Comparison of ENCODE assay signal across 24 cellular contexts in genomic region chr5:67028981-67029380, GRCh38.
DNase-seq lines count a peak whose midpoint lies in the region; ATAC-seq, FAIRE-seq and TF ChIP-seq lines count a peak whose summit lies in the region.
"Had no signal": no experiment of that assay in that cellular context is flagged by ENCODE, and none has a peak within 500 bp of the region (broad histone marks: within the 10 kb centered on the region; RNA-seq: fewer than 3 reads in every experiment).

No MANE protein-coding gene starts in this region.

- no peaks in the 10 kb centered on the region for H3K36me3 ChIP-seq in endothelial cell of umbilical vein (ENCODE audit: control insufficient read depth in 2 of 2, extremely low read depth in 1 of 2, insufficient read depth in 2 of 2, low read length in 2 of 2)
- no peaks in the 10 kb centered on the region for H3K36me3 ChIP-seq in mesendoderm (ENCODE audit: control insufficient read depth, insufficient read depth, low read length)
- H3K36me3 ChIP-seq in aorta (ENCODE audit: control insufficient read depth in 1 of 2, insufficient read depth in 2 of 2, low read length in 1 of 2) = no peaks in the 10 kb centered on the region
- H3K36me3 ChIP-seq: BLaER1, HAP-1 had no signal

- no peak for ATAC-seq in HG02840 (IDR thresholded peaks at IDR 0.05; ENCODE audit: low FRiP score, unreplicated experiment)
- ATAC-seq in aorta (ENCODE audit: low FRiP score) = no peak
- ATAC-seq: CD8-positive, alpha-beta T cell had no signal

- no peak overlapping the region for H3K27ac ChIP-seq in endothelial cell of umbilical vein (ENCODE audit: insufficient read depth, low read depth, low read length)
- no peak overlapping the region for H3K27ac ChIP-seq in mesendoderm (ENCODE audit: low read depth, low read length)
- no peak overlapping the region for H3K27ac ChIP-seq in aorta (ENCODE audit: low read depth in 1 of 2, low read length in 2 of 2)
- H3K27ac ChIP-seq: 22Rv1, BLaER1, C4-2B had no signal

- H3K9me1 ChIP-seq in endothelial cell of umbilical vein (replicated peaks; ENCODE audit: control insufficient read depth, extremely low read depth, insufficient read depth, low read length) = no peaks in the 10 kb centered on the region

- FAIRE-seq in endothelial cell of umbilical vein (lab: Jason Lieb, UNC) = no peak
- FAIRE-seq: A204.1, GM12891, GM18507, H54 had no signal

- no peaks in the 10 kb centered on the region for H3K79me1 ChIP-seq in mesendoderm (ENCODE audit: low read length)

- no CpG with 5 or more reads among the region's 4 CpGs for WGBS in mesendoderm (ENCODE audit: extremely low coverage, insufficient coverage, low lambda C conversion rate)
- 97 to 100% methylated on average over 4 of the region's 4 CpGs for WGBS in aorta, 2 donors

- H2BK5ac ChIP-seq in mesendoderm (ENCODE audit: low read length) = no peak overlapping the region

- no peak overlapping the region for H3K18ac ChIP-seq in mesendoderm (ENCODE audit: low read length)

- H3K4ac ChIP-seq in mesendoderm (ENCODE audit: low read depth, low read length) = no peak overlapping the region

- peaks cover 4% of the 10 kb centered on the region for H4K20me1 ChIP-seq in endothelial cell of umbilical vein (replicated peaks; ENCODE audit: control insufficient read depth, extremely low read depth, insufficient read depth, low read length)
- H4K20me1 ChIP-seq: BLaER1 had no signal

- no peak overlapping the region for H2AK5ac ChIP-seq in mesendoderm (ENCODE audit: low read length)

- CTCF ChIA-PET in endothelial cell of umbilical vein (lab: Charles Lee) = interaction anchor here (2.3 kb wide), 1 partner anchor 10 kb away, joined by 7 read pairs; no protein-coding TSS in a partner anchor

- dilution Hi-C loops in endothelial cell of umbilical vein (cut with MboI; ENCODE audit: extremely low pct_ligation_motif_present, low sequenced_read_pairs) = no loop called here

- no peak overlapping the region for H2BK15ac ChIP-seq in mesendoderm (replicated peaks; ENCODE audit: low read depth)

- no peaks in the 10 kb centered on the region for H3K9me3 Mint-ChIP-seq in activated naive CD8-positive, alpha-beta T cell (ENCODE audit: low read depth)
- peaks cover 1% of the 10 kb centered on the region for H3K9me3 Mint-ChIP-seq in activated naive CD8-positive, alpha-beta T cell treated with anti-CD3 and anti-CD28 coated beads for 36 hours
- H3K9me3 Mint-ChIP-seq: CD4-positive, CD25-positive, alpha-beta regulatory T cell; CD8-positive, alpha-beta T cell; HFFc6 had no signal

- H3K56ac ChIP-seq in mesendoderm (ENCODE audit: low read length) = no peak overlapping the region

- no peak overlapping the region for H3K4me3 ChIP-seq in endothelial cell of umbilical vein (replicated peaks in 1 of 3; ENCODE audit: insufficient read depth in 1 of 3, low read depth in 1 of 3, low read length in 3 of 3)
- H3K4me3 ChIP-seq in mesendoderm (ENCODE audit: low read length) = no peak overlapping the region
- H3K4me3 ChIP-seq in aorta (ENCODE audit: low read length in 2 of 2) = no peak overlapping the region
- H3K4me3 ChIP-seq: BLaER1, HAP-1 had no signal

- H3K4me1 Mint-ChIP-seq in activated naive CD8-positive, alpha-beta T cell (ENCODE audit: low read depth) = peaks cover 77% of the 10 kb centered on the region
- H3K4me1 Mint-ChIP-seq in activated naive CD8-positive, alpha-beta T cell treated with anti-CD3 and anti-CD28 coated beads for 36 hours = peaks cover 61% of the 10 kb centered on the region

- H3K27me3 ChIP-seq in endothelial cell of umbilical vein (ENCODE audit: control insufficient read depth in 2 of 2, insufficient read depth in 2 of 2, low read length in 2 of 2) = no peaks in the 10 kb centered on the region
- H3K27me3 ChIP-seq in mesendoderm (ENCODE audit: insufficient read depth, low read length, poor library complexity) = no peaks in the 10 kb centered on the region
- H3K27me3 ChIP-seq in aorta (ENCODE audit: control insufficient read depth in 1 of 2, insufficient read depth in 2 of 2, low read length in 1 of 2) = no peaks in the 10 kb centered on the region
- H3K27me3 ChIP-seq: BLaER1 had no signal

- H3K27me3 Mint-ChIP-seq in activated naive CD8-positive, alpha-beta T cell = no peaks in the 10 kb centered on the region
- no peaks in the 10 kb centered on the region for H3K27me3 Mint-ChIP-seq in activated naive CD8-positive, alpha-beta T cell treated with anti-CD3 and anti-CD28 coated beads for 36 hours
- H3K27me3 Mint-ChIP-seq: B cell; CD4-positive, CD25-positive, alpha-beta regulatory T cell had no signal

- H3K9ac ChIP-seq in endothelial cell of umbilical vein (replicated peaks; ENCODE audit: extremely low read depth, insufficient read depth, low read length) (no peak overlapping the region), mesendoderm (ENCODE audit: low read length) (no peak overlapping the region)
- H3K9ac ChIP-seq: BLaER1 had no signal

- intact Hi-C loops in endothelial cell of umbilical vein (cut with micrococcal nuclease) = no loop called here
- intact Hi-C loops in aorta (cut with DNase I) = no loop called here

- no TSS peak for BruUV-seq in endothelial cell of umbilical vein (replicated peaks; lab: Mats Ljungman, UMichigan)

- POLR2A ChIA-PET in endothelial cell of umbilical vein (lab: Charles Lee) = no interaction called here

- no peak for TF ChIP-seq POLR2A in endothelial cell of umbilical vein (IDR thresholded peaks at IDR 0.05; ENCODE audit: low read depth, low read length)

- peak overlapping the region; percentile 72 for H3K27ac Mint-ChIP-seq in activated naive CD8-positive, alpha-beta T cell
- H3K27ac Mint-ChIP-seq in activated naive CD8-positive, alpha-beta T cell treated with anti-CD3 and anti-CD28 coated beads for 36 hours = no peak overlapping the region
- H3K27ac Mint-ChIP-seq: B cell; CD8-positive, alpha-beta T cell; HFFc6 had no signal

- peaks cover 33% of the 10 kb centered on the region for H3K4me1 ChIP-seq in endothelial cell of umbilical vein (ENCODE audit: control insufficient read depth, extremely low read depth, insufficient read depth, low read length)
- H3K4me1 ChIP-seq in mesendoderm (ENCODE audit: control insufficient read depth, low read depth, low read length) = no peaks in the 10 kb centered on the region
- peaks cover 5 to 20% of the 10 kb centered on the region in 2 donors for H3K4me1 ChIP-seq in aorta (ENCODE audit: control insufficient read depth in 1 of 2, insufficient read depth in 2 of 2, low read length in 2 of 2)

- peaks cover 68% of the 10 kb centered on the region for H3K79me2 ChIP-seq in endothelial cell of umbilical vein (ENCODE audit: control insufficient read depth, insufficient read depth, low read length)
- H3K79me2 ChIP-seq in mesendoderm (ENCODE audit: control insufficient read depth, insufficient read depth, low read length) = no peaks in the 10 kb centered on the region

- no peak for DNase-seq in activated naive CD8-positive, alpha-beta T cell treated with anti-CD3 and anti-CD28 coated beads for 36 hours
- peak; percentile 68 for DNase-seq in NCI-H69 (lab: John Stamatoyannopoulos, UW)
- no peak for DNase-seq in endothelial cell of umbilical vein (ENCODE audit: low read depth, low spot score)
- DNase-seq in mesendoderm = no peak
- no peak for DNase-seq in EL
- DNase-seq in aorta = no peak
- DNase-seq: Caco-2; CD4-positive, CD25-positive, alpha-beta regulatory T cell; CD8-positive, alpha-beta T cell; DMS79; GF-D8; GOT3 had no signal

- no peak overlapping the region for H4K5ac ChIP-seq in mesendoderm (ENCODE audit: low read length)

- no peak overlapping the region for H2BK120ac ChIP-seq in mesendoderm (ENCODE audit: low read depth, low read length)

- H3K36me3 Mint-ChIP-seq in activated naive CD8-positive, alpha-beta T cell = peaks cover 10% of the 10 kb centered on the region
- peaks cover 15% of the 10 kb centered on the region for H3K36me3 Mint-ChIP-seq in activated naive CD8-positive, alpha-beta T cell treated with anti-CD3 and anti-CD28 coated beads for 36 hours
- H3K36me3 Mint-ChIP-seq: CD8-positive, alpha-beta T cell had no signal

- no peak overlapping the region for H2AFZ ChIP-seq in endothelial cell of umbilical vein (ENCODE audit: low read depth, low read length)

- no peak for TF ChIP-seq CTCF in endothelial cell of umbilical vein (IDR thresholded peaks at IDR 0.05; ENCODE audit: extremely low read depth in 1 of 2, insufficient read depth in 1 of 2, low read depth in 1 of 2, low read length in 2 of 2)

- H3K4me2 ChIP-seq in endothelial cell of umbilical vein (ENCODE audit: insufficient read depth, low read length) (peak overlapping the region; percentile 14), mesendoderm (ENCODE audit: low read length) (no peak overlapping the region)
- H3K4me2 ChIP-seq: BLaER1 had no signal

- peak overlapping the region; percentile 5 for H4K8ac ChIP-seq in mesendoderm (ENCODE audit: low read depth, low read length)

- no peaks in the 10 kb centered on the region for H3K9me3 ChIP-seq in endothelial cell of umbilical vein (replicated peaks; ENCODE audit: control insufficient read depth, insufficient read depth, low read length)
- H3K9me3 ChIP-seq in aorta (ENCODE audit: control insufficient read depth, low read length) = no peaks in the 10 kb centered on the region
- H3K9me3 ChIP-seq: BLaER1, Caco-2, HAP-1 had no signal

- H3K23ac ChIP-seq in mesendoderm (ENCODE audit: low read length) = no peak overlapping the region

- no peak overlapping the region for H3K4me3 Mint-ChIP-seq in activated naive CD8-positive, alpha-beta T cell
- no peak overlapping the region for H3K4me3 Mint-ChIP-seq in activated naive CD8-positive, alpha-beta T cell treated with anti-CD3 and anti-CD28 coated beads for 36 hours
- H3K4me3 Mint-ChIP-seq: B cell; CD8-positive, alpha-beta T cell; HFFc6 had no signal

TF ChIP-seq in endothelial cell of umbilical vein, 7 proteins besides CTCF, POLR2A, EP300 and RAD21:
- TF ChIP-seq JUN (IDR thresholded peaks at IDR 0.05; ENCODE audit: borderline replicate concordance, insufficient read depth, insufficient read length, low read depth) (no peak), MYC (IDR thresholded peaks at IDR 0.05; ENCODE audit: low read depth, low read length) (no peak), EZH2 (IDR thresholded peaks at IDR 0.05; ENCODE audit: borderline replicate concordance, low read depth, low read length, severe bottlenecking) (no peak), FOS (IDR thresholded peaks at IDR 0.05; ENCODE audit: borderline replicate concordance, insufficient read depth, low read length) (no peak), POLR2AphosphoS5 (IDR thresholded peaks at IDR 0.05; ENCODE audit: insufficient read depth, low read depth, low read length) (no peak), MAX (IDR thresholded peaks at IDR 0.05; ENCODE audit: insufficient read depth, insufficient read length) (no peak), GATA2 (IDR thresholded peaks at IDR 0.05; ENCODE audit: insufficient read depth, insufficient read length, low read depth, low read length) (no peak)
TF ChIP-seq in endothelial cell of umbilical vein: peak in this region for 0.
